ENCODE assay signal across 1 cellular context in the genomic region with DNA sequence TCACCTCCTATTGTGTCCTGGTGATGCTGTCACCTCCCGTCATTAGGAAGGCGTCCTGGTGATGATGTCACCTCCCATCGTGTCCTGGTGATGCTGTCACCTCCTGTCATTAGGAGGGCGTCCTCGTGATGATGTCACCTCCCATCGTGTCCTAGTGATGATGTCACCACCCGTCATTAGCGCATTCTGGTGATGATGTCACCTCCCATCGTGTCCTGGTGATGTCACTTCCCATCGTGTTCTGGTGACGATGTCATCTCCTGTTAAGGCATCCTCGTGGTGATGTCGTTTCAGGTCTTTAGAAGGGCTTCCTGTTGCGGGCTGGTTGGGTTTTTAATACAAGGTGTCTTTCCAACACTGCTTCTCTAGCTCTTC.
TF ChIP-seq lines count a peak whose summit lies in the region.

No MANE protein-coding gene starts in this region.

TF ChIP-seq in HepG2, 621 proteins besides CTCF, POLR2A, EP300 and RAD21 (continued from another document):
- TF ChIP-seq, protein P1, sequence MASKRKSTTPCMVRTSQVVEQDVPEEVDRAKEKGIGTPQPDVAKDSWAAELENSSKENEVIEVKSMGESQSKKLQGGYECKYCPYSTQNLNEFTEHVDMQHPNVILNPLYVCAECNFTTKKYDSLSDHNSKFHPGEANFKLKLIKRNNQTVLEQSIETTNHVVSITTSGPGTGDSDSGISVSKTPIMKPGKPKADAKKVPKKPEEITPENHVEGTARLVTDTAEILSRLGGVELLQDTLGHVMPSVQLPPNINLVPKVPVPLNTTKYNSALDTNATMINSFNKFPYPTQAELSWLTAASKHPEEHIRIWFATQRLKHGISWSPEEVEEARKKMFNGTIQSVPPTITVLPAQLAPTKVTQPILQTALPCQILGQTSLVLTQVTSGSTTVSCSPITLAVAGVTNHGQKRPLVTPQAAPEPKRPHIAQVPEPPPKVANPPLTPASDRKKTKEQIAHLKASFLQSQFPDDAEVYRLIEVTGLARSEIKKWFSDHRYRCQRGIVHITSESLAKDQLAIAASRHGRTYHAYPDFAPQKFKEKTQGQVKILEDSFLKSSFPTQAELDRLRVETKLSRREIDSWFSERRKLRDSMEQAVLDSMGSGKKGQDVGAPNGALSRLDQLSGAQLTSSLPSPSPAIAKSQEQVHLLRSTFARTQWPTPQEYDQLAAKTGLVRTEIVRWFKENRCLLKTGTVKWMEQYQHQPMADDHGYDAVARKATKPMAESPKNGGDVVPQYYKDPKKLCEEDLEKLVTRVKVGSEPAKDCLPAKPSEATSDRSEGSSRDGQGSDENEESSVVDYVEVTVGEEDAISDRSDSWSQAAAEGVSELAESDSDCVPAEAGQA (IDR thresholded peaks at IDR 0.05; ENCODE audit: low read depth) = 0 out of 2 replicates have a peak, but pooled peaks have one; percentile 22
- TF ChIP-seq, protein P1 (CRISPR knock-in tag; IDR thresholded peaks at IDR 0.05; ENCODE audit: borderline replicate concordance) = no peak
